In the genomic region with DNA sequence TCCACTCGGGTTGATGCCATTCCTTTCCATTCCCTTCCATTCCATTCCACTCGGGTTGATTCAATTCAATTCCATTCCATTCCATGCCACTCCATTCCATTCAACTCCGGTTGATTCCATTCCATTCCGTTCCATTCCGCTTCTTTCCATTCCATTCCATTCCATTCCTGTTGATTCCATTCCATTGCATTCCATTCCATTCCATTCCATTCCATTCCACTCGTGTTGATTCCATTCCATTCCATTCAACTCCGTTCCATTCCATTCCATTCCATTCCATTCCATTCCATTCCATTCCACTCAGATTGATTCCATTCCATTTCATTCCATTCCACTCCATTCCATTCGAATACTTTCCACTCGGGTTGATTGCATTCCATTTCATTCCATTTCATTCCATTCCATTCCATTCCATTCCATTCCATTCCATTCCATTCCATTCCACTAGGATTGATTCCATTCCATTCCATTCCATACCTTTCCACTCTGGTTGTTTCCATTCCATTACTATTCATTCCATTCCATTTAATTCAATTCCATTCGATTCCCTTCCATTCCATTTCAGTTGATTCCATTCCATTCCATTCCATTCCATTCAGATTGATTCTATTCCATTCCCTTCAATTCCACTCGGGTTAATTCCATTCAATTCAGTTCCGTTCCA, we compare ENCODE assay signal across 10 cellular contexts.
DNase-seq lines count a peak whose midpoint lies in the region; ATAC-seq, FAIRE-seq and TF ChIP-seq lines count a peak whose summit lies in the region.
"Had no signal": no experiment of that assay in that cellular context is flagged by ENCODE, and none has a peak within 500 bp of the region (broad histone marks: within the 10 kb centered on the region; RNA-seq: fewer than 3 reads in every experiment).

No MANE protein-coding gene starts in this region.

- peak in 1 of 2 experiments; percentile 31 for DNase-seq in A549 (ENCODE audit: low read depth in 1 of 2, low spot score in 1 of 2)
- peak; percentile 31 for DNase-seq in fibroblast of mammary gland (ENCODE audit: low read depth)
- DNase-seq in GM19238 (ENCODE audit: insufficient read length, low spot score), result no peak
- DNase-seq in anterior cingulate cortex (lab: John Stamatoyannopoulos, UW), result no peak
- no peak for DNase-seq in kidney
- DNase-seq in NCI-H69 (lab: John Stamatoyannopoulos, UW), result no peak
- DNase-seq: activated effector memory CD4-positive, alpha-beta T cell treated with Interleukin-2 at 50 U/mL for 16 hours; MV-4-11 had no signal

- H3K9me3 ChIP-seq in A549 (peaks cover 45% of the 10 kb centered on the region), kidney (ENCODE audit: control insufficient read depth in 1 of 2, low read length in 2 of 2) (peaks cover 0 to 18% of the 10 kb centered on the region in 2 donors)

- intact Hi-C loops in kidney (cut with DNase I), result no loop called here

- H3K36me3 ChIP-seq in kidney (ENCODE audit: control insufficient read depth in 1 of 2, insufficient read depth in 2 of 2, low read length in 2 of 2), result no peaks in the 10 kb centered on the region

- FAIRE-seq in A549 (lab: Jason Lieb, UNC) (no peak), kidney (lab: Jason Lieb, UNC) (no peak)

- 5% methylated on average over 12 of the region's 12 CpGs for WGBS in A549 (ENCODE audit: missing lambda C conversion rate)

- no peak for TF ChIP-seq POLR2A in A549 (IDR thresholded peaks at IDR 0.05; ENCODE audit: low read length)

- no peak for TF ChIP-seq EP300 in A549 (IDR thresholded peaks at IDR 0.05)

- no peak overlapping the region for H3K4me2 ChIP-seq in A549

- no peak for TF ChIP-seq RAD21 in A549 (conservative IDR thresholded peaks at IDR 0.05 in 1 of 2, IDR thresholded peaks at IDR 0.05 in 1 of 2)

- POLR2A ChIA-PET in A549 (lab: Yijun Ruan, JAX), result no interaction called here

- H3K4me1 ChIP-seq in A549 (no peaks in the 10 kb centered on the region), kidney (ENCODE audit: control insufficient read depth in 1 of 2, insufficient read depth in 1 of 2, low read depth in 1 of 2, low read length in 2 of 2) (no peaks in the 10 kb centered on the region)

- H3K9ac ChIP-seq in kidney (ENCODE audit: low read length in 2 of 2), result no peak overlapping the region

- H3K4me3 ChIP-seq in A549 (no peak overlapping the region), fibroblast of mammary gland (ENCODE audit: control insufficient read depth, low read depth, low read length) (no peak overlapping the region), kidney (ENCODE audit: low read length in 2 of 2) (no peak overlapping the region)

- H3K27ac ChIP-seq in A549 (no peak overlapping the region), kidney (ENCODE audit: low read depth in 2 of 2, low read length in 2 of 2) (no peak overlapping the region)

- ATAC-seq in A549 (peak; percentile 70 to 73), GM21367 (IDR thresholded peaks at IDR 0.05; ENCODE audit: unreplicated experiment) (peak; percentile 44), HG03108 (IDR thresholded peaks at IDR 0.05; ENCODE audit: unreplicated experiment) (peak; percentile 39)

- CTCF ChIA-PET in A549 (lab: Yijun Ruan, JAX), result no interaction called here

- TF ChIP-seq CTCF in A549 (IDR thresholded peaks at IDR 0.05), result no peak
- TF ChIP-seq CTCF in fibroblast of mammary gland (conservative IDR thresholded peaks at IDR 0.05; ENCODE audit: control insufficient read depth, insufficient read depth, low read depth, low read length), result no peak
- no peak for TF ChIP-seq CTCF in kidney (IDR thresholded peaks at IDR 0.05; ENCODE audit: borderline replicate concordance, extremely low read depth, insufficient read depth)

TF ChIP-seq in A549, 52 proteins besides CTCF, POLR2A, EP300 and RAD21:
- no peak for TF ChIP-seq HOXA7 (CRISPR knock-in tag; IDR thresholded peaks at IDR 0.05)
- TF ChIP-seq CHD4 (IDR thresholded peaks at IDR 0.05; ENCODE audit: borderline replicate concordance), result no peak
- no peak for TF ChIP-seq CBX2 (IDR thresholded peaks at IDR 0.05; ENCODE audit: borderline replicate concordance, low read depth)
- TF ChIP-seq MAFK (IDR thresholded peaks at IDR 0.05; ENCODE audit: partially characterized antibody), result no peak
- no peak for TF ChIP-seq CEBPB (IDR thresholded peaks at IDR 0.05)
- no peak for TF ChIP-seq REST (IDR thresholded peaks at IDR 0.05)
- TF ChIP-seq ZSCAN20 (CRISPR knock-in tag; IDR thresholded peaks at IDR 0.05), result no peak
- no peak for TF ChIP-seq EHMT2 (IDR thresholded peaks at IDR 0.05; ENCODE audit: low read depth)
- TF ChIP-seq, protein P1, sequence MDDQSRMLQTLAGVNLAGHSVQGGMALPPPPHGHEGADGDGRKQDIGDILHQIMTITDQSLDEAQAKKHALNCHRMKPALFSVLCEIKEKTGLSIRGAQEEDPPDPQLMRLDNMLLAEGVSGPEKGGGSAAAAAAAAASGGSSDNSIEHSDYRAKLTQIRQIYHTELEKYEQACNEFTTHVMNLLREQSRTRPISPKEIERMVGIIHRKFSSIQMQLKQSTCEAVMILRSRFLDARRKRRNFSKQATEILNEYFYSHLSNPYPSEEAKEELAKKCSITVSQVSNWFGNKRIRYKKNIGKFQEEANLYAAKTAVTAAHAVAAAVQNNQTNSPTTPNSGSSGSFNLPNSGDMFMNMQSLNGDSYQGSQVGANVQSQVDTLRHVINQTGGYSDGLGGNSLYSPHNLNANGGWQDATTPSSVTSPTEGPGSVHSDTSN (IDR thresholded peaks at IDR 0.05), result no peak
- TF ChIP-seq TFCP2L1 (CRISPR knock-in tag; IDR thresholded peaks at IDR 0.05), result no peak
- TF ChIP-seq JUN (IDR thresholded peaks at IDR 0.05), result no peak
- TF ChIP-seq, protein P2, sequence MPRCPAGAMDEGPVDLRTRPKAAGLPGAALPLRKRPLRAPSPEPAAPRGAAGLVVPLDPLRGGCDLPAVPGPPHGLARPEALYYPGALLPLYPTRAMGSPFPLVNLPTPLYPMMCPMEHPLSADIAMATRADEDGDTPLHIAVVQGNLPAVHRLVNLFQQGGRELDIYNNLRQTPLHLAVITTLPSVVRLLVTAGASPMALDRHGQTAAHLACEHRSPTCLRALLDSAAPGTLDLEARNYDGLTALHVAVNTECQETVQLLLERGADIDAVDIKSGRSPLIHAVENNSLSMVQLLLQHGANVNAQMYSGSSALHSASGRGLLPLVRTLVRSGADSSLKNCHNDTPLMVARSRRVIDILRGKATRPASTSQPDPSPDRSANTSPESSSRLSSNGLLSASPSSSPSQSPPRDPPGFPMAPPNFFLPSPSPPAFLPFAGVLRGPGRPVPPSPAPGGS (IDR thresholded peaks at IDR 0.05), result no peak
- TF ChIP-seq RFX5 (IDR thresholded peaks at IDR 0.05), result no peak
- TF ChIP-seq JUNB (IDR thresholded peaks at IDR 0.05), result no peak
- no peak for TF ChIP-seq KDM1A (IDR thresholded peaks at IDR 0.05; ENCODE audit: low read depth)
- no peak for TF ChIP-seq HOXB5 (CRISPR knock-in tag; IDR thresholded peaks at IDR 0.05)
TF ChIP-seq in A549: peak in this region for 0.
